In the genomic region with DNA sequence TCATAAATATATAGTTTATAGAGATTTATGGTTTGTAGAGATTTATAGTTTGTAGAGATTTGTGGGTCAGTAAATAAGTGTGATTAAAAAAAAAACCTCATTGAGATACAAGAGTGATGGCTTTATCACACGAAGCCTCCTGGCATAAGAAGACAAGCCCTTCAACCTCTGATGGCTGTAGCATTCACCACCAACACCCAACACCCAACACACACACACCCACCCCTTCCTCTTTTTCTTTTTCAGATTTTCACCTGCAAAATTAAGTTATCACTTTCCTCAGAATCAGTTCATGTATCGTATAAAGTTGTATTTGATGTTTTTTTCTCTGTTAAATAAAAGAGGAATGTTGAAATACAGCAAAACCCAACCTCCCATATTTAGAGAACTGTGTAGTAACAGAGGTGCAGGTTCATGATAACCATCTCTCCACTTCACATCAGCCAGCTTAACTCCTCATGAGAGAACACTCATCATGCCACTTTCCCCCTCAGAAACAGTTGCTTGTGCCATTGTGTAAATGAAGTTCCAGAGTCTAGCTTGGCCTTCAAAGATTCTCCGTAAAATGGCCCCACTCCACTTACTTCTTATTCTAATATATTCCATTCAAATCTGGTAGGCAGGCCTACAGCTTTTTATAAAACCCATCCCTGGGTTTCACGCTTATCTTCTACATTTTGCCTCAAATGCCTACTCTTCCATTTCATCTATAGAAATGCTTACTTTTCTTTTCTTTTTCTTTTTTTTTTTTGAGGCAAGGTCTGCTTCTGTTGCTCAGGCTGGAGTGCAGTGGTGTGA, we compare ENCODE assay signal across 11 cellular contexts.
DNase-seq lines count a peak whose midpoint lies in the region; ATAC-seq, FAIRE-seq and TF ChIP-seq lines count a peak whose summit lies in the region.
"Had no signal": no experiment of that assay in that cellular context is flagged by ENCODE, and none has a peak within 500 bp of the region (broad histone marks: within the 10 kb centered on the region; RNA-seq: fewer than 3 reads in every experiment).

No MANE protein-coding gene starts in this region.

- peak overlapping the region; percentile 63 for H3K4me3 ChIP-seq in GM08714 (ENCODE audit: low read length)
- H3K4me3 ChIP-seq in NB4 (ENCODE audit: low read depth, low read length), result peak overlapping the region; percentile 30
- peak overlapping the region; percentile 27 to 74 for H3K4me3 ChIP-seq in neutrophil (ENCODE audit: low read depth in 1 of 2, low read length in 1 of 2)

- DNase-seq in NB4 (ENCODE audit: low read depth) (peak; percentile 58), GM19239 (ENCODE audit: insufficient read length, low spot score) (no peak), germinal center (ENCODE audit: low spot score) (no peak), pons (ENCODE audit: low spot score) (no peak)
- DNase-seq: dorsolateral prefrontal cortex; kidney glomerular epithelial cell; stimulated activated CD4-positive, alpha-beta T cell treated with anti-CD3 and anti-CD28 coated beads, Interleukin-12 subunit alpha, Interleukin-12 subunit beta, amount 100 ng/mL, for 4 hours had no signal

- peak overlapping the region in 3 of 5 experiments; percentile 20 to 69 (median 56) for H3K4me3 Mint-ChIP-seq in brain

- FAIRE-seq in GM19239 (lab: Jason Lieb, UNC), result no peak

- TF ChIP-seq CTCF in NB4 (IDR thresholded peaks at IDR 0.05; ENCODE audit: low read depth, low read length) (no peak), brain (conservative IDR thresholded peaks at IDR 0.05) (no peak), neutrophil (IDR thresholded peaks at IDR 0.05) (no peak)

- no peaks in the 10 kb centered on the region for H3K36me3 ChIP-seq in neutrophil

- H3K27me3 ChIP-seq in neutrophil, result no peaks in the 10 kb centered on the region
- H3K27me3 ChIP-seq: dorsolateral prefrontal cortex had no signal

- peak overlapping the region; percentile 87 for H3K27ac ChIP-seq in neutrophil

- peak overlapping the region in 2 of 5 experiments; percentile 28 to 93 for H3K27ac Mint-ChIP-seq in brain

- peaks cover 81% of the 10 kb centered on the region for H3K4me1 Mint-ChIP-seq in brain

- no peak for ATAC-seq in GM21576 (IDR thresholded peaks at IDR 0.05; ENCODE audit: unreplicated experiment)

- H3K36me3 Mint-ChIP-seq in brain, result peaks cover 6% of the 10 kb centered on the region

- H3K9me3 ChIP-seq in neutrophil, result no peaks in the 10 kb centered on the region

- H3K4me1 ChIP-seq in neutrophil (ENCODE audit: control insufficient read depth in 1 of 2, insufficient read depth in 1 of 2, low read depth in 1 of 2, low read length in 1 of 2), result peaks cover 44 to 50% of the 10 kb centered on the region in 2 experiments

- TF ChIP-seq POLR2A in NB4 (IDR thresholded peaks at IDR 0.05; ENCODE audit: extremely low read depth, insufficient read length), result no peak

- H3K9me3 Mint-ChIP-seq in brain, result no peaks in the 10 kb centered on the region

- H3K27me3 Mint-ChIP-seq in brain, result peaks cover 27% of the 10 kb centered on the region
